24 cellular contexts compared by ENCODE assay signal in genomic region chr11:102274628-102275027, GRCh38.
"Had no signal": no experiment of that assay in that cellular context is flagged by ENCODE, and none has a peak within 500 bp of the region (broad histone marks: within the 10 kb centered on the region; RNA-seq: fewer than 3 reads in every experiment).

No MANE protein-coding gene starts in this region.

- H3K36me3 Mint-ChIP-seq: natural killer cell had no signal

- ATAC-seq: natural killer cell, sciatic nerve, upper lobe of right lung had no signal

- H3K4me3 ChIP-seq: hepatocyte, left ventricle myocardium inferior, lung, ovary, right atrium auricular region, skin epidermis, suprapubic skin, thoracic aorta, tibial artery, upper lobe of right lung had no signal

- H3K36me3 ChIP-seq: left ventricle myocardium inferior, ovary, right atrium auricular region, suprapubic skin, thoracic aorta, tibial artery, upper lobe of right lung had no signal

- H3K4me2 ChIP-seq: hepatocyte had no signal

- H3K27me3 ChIP-seq: hepatocyte, ovary, right atrium auricular region, suprapubic skin, tibial artery had no signal

- H3K27ac ChIP-seq: hepatocyte, left ventricle myocardium inferior, ovary, right atrium auricular region, skin epidermis, suprapubic skin, thoracic aorta, tibial artery, upper lobe of right lung had no signal

- H3K9me3 Mint-ChIP-seq: naive B cell; natural killer cell; stimulated activated naive CD8-positive, alpha-beta T cell treated with anti-CD3 and anti-CD28 coated beads, Interleukin-15, Interleukin-2, amounts not matched to agents 100 ng/mL and 50 ng/mL, for 24 hours had no signal

- H3K79me2 ChIP-seq: hepatocyte had no signal

- H3K27me3 Mint-ChIP-seq: progenitor cell of endocrine pancreas had no signal

- H3K4me3 Mint-ChIP-seq: mesothelial cell of epicardium; naive B cell; natural killer cell; nephron progenitor cell; stimulated activated naive CD8-positive, alpha-beta T cell treated with anti-CD3 and anti-CD28 coated beads, Interleukin-15, Interleukin-2, amounts not matched to agents 100 ng/mL and 50 ng/mL, for 24 hours had no signal

- H3K27ac Mint-ChIP-seq: natural killer cell; nephron progenitor cell; stimulated activated naive CD8-positive, alpha-beta T cell treated with anti-CD3 and anti-CD28 coated beads, Interleukin-15, Interleukin-2, amounts not matched to agents 100 ng/mL and 50 ng/mL, for 24 hours had no signal

- H3K4me1 ChIP-seq: upper lobe of right lung had no signal

- H3K9me3 ChIP-seq: left ventricle myocardium inferior, ovary, right atrium auricular region, suprapubic skin, thoracic aorta, tibial artery, upper lobe of right lung had no signal

- H2AFZ ChIP-seq: hepatocyte had no signal

- DNase-seq: islet precursor cell; left ventricle myocardium inferior; mesendoderm; naive B cell; natural killer cell; nephron progenitor cell; ovary; stimulated activated CD4-positive, alpha-beta T cell treated with anti-CD3 and anti-CD28 coated beads, Interleukin-12 subunit alpha, Interleukin-12 subunit beta, amount 100 ng/mL, for 4 hours; stimulated activated CD4-positive, alpha-beta T cell treated with anti-CD3 and anti-CD28 coated beads, Interleukin-15, amount 100 ng/mL, for 24 hours; stimulated activated CD4-positive, alpha-beta T cell treated with anti-CD3 and anti-CD28 coated beads, Interleukin-2, amount 100 ng/mL, for 24 hours; stimulated activated CD4-positive, alpha-beta T cell treated with anti-CD3 and anti-CD28 coated beads, Interleukin-4, amount 100 ng/mL, for 1 hour; stimulated activated naive CD4-positive, alpha-beta T cell; tibial artery; upper lobe of right lung had no signal
